In the genomic region with DNA sequence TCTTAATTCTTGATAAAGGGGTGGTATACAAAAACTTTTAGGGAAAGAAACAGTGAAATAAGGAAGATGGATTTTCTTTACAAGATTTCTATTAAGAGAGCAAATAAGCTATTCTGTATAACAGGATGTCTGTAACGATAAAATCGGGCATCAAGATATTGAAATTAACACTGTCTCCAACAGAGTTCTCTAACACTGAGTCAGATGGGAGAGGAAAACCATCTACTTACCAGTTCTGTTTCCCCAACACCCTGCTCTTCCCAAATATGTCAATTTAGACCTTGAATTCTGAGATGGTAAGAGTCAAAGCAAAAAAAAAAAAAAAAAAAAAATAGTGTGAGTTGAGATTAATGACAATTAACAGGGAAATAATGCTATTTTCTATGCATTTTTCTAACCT, we compare ENCODE assay signal across 16 cellular contexts. TPM values are rescaled to one million over a fixed set of nuclear protein-coding genes. Genes with fewer than 3 reads are reported as not detected.
A peak's percentile ranks its signal among the peaks of the same experiment; 100 is the strongest.
DNase-seq lines count a peak whose midpoint lies in the region; TF ChIP-seq lines count a peak whose summit lies in the region.
"Had no signal": no experiment of that assay in that cellular context is flagged by ENCODE, and none has a peak within 500 bp of the region (broad histone marks: within the 10 kb centered on the region; RNA-seq: fewer than 3 reads in every experiment).

No MANE protein-coding gene starts in this region.

- H3K27me3 Mint-ChIP-seq in brain (no peaks in the 10 kb centered on the region), mesothelial cell of epicardium (ENCODE audit: low read depth) (no peaks in the 10 kb centered on the region)
- H3K27me3 Mint-ChIP-seq: activated naive CD8-positive, alpha-beta T cell; IgD-negative memory B cell had no signal

- no peaks in the 10 kb centered on the region for H3K9me3 ChIP-seq in GM23248 (ENCODE audit: low read depth)
- H3K9me3 ChIP-seq: lower lobe of right lung, pancreas had no signal

- WGBS in GM23248 (ENCODE audit: low coverage in 1 of 2, low lambda C conversion rate in 2 of 2, missing lambda C conversion rate in 2 of 2), 2 experiments, result 0% methylated on average over 2 of the region's 2 CpGs

- DNase-seq in GM23248, result peak; percentile 62
- DNase-seq in mesothelial cell of epicardium (ENCODE audit: low spot score in 2 of 2, unreplicated experiment in 2 of 2), result no peak
- no peak for DNase-seq in substantia nigra (lab: John Stamatoyannopoulos, UW)
- DNase-seq in stimulated activated naive CD4-positive, alpha-beta T cell treated with Interleukin-2 at 50 U/mL for 16 hours (lab: John Stamatoyannopoulos, UW), result no peak
- no peak for DNase-seq in AG20443 (ENCODE audit: low spot score)
- DNase-seq in DMS79 treated with DMSO at 0.1 percent for 48 hours (lab: John Stamatoyannopoulos, UW), result no peak
- DNase-seq in posterior vena cava (ENCODE audit: low spot score), result no peak
- DNase-seq: COR-L47; effector CD8-positive, alpha-beta T cell; lower lobe of right lung; NCI-H187 treated with DMSO at 0.1 percent for 48 hours; NCI-H345; pancreas had no signal

- H3K27ac Mint-ChIP-seq in brain (peak overlapping the region in 4 of 5 experiments; percentile 14 to 92 (median 48)), mesothelial cell of epicardium (peak overlapping the region; percentile 76)
- H3K27ac Mint-ChIP-seq: activated naive CD8-positive, alpha-beta T cell; IgD-negative memory B cell had no signal

- 0 out of 2 replicates have a peak, but pooled peaks cover 5% of the 10 kb centered on the region for H4K20me1 ChIP-seq in GM23248 (ENCODE audit: insufficient read depth)

- H3K36me3 Mint-ChIP-seq in brain (peaks cover 58% of the 10 kb centered on the region), mesothelial cell of epicardium (peaks cover 37% of the 10 kb centered on the region)

- H3K36me3 ChIP-seq in GM23248 (ENCODE audit: low read depth), result no peaks in the 10 kb centered on the region
- H3K36me3 ChIP-seq: lower lobe of right lung, pancreas had no signal

- H3K4me3 ChIP-seq in GM23248, result peak overlapping the region; percentile 67
- H3K4me3 ChIP-seq: lower lobe of right lung, pancreas had no signal

- H3K9me3 Mint-ChIP-seq in brain (peaks cover 20 to 32% (median 25%) of the 10 kb centered on the region in 5 experiments), mesothelial cell of epicardium (peaks cover 25% of the 10 kb centered on the region)

- peak overlapping the region; percentile 84 for H3K27ac ChIP-seq in GM23248
- H3K27ac ChIP-seq in substantia nigra (ENCODE audit: low read depth, low read length, poor library complexity, severe bottlenecking), result peak overlapping the region; percentile 40
- H3K27ac ChIP-seq: pancreas had no signal

- peak overlapping the region; percentile 91 for H3K4me2 ChIP-seq in GM23248 (ENCODE audit: unreplicated experiment)

- in situ Hi-C loops in GM23248 (cut with MboI), result no loop called here

- peak overlapping the region; percentile 71 for H3K9ac ChIP-seq in GM23248

- TF ChIP-seq CTCF in brain (conservative IDR thresholded peaks at IDR 0.05) (no peak), mesothelial cell of epicardium (IDR thresholded peaks at IDR 0.05; ENCODE audit: unreplicated experiment) (no peak)

- peaks cover 88% of the 10 kb centered on the region for H3K79me2 ChIP-seq in GM23248 (ENCODE audit: insufficient read depth)

- no peaks in the 10 kb centered on the region for H3K9me2 ChIP-seq in GM23248 (ENCODE audit: insufficient read depth)

- intact Hi-C loops in posterior vena cava (cut with DNase I), result loop anchor here in 1 of 2 donors (10.0 kb wide), 1 partner anchor 76 kb away; no protein-coding TSS in a partner anchor

- H3K27me3 ChIP-seq in GM23248 (replicated peaks; ENCODE audit: insufficient read depth), result no peaks in the 10 kb centered on the region
- H3K27me3 ChIP-seq: pancreas had no signal

- H3K4me3 Mint-ChIP-seq in brain (peak overlapping the region in 2 of 5 experiments; percentile 16 to 46), mesothelial cell of epicardium (no peak overlapping the region)
- H3K4me3 Mint-ChIP-seq: activated naive CD8-positive, alpha-beta T cell had no signal

- H3F3A ChIP-seq in GM23248 (ENCODE audit: insufficient read depth), result peaks cover 76% of the 10 kb centered on the region

- peaks cover 51% of the 10 kb centered on the region for H3K4me1 ChIP-seq in GM23248 (ENCODE audit: insufficient read depth)

- H3K4me1 Mint-ChIP-seq in brain (peaks cover 30% of the 10 kb centered on the region), mesothelial cell of epicardium (peaks cover 6% of the 10 kb centered on the region)

- H2AFZ ChIP-seq in GM23248, result peak overlapping the region; percentile 42; the same call in 1 of the 2 replicates

RNA-seq across cellular contexts. Expression of gene SMURF1, which starts 23.0 kb away (rescaled TPM):
- 19.1 and 21.1 TPM in 2 replicates for total RNA-seq in GM23248 (2014; rRNA removed; shearing (Covaris generic))
- polyA plus RNA-seq in GM23248 (2016; fragmentation: Nextera tagmentation; extraction: Ambion mirVana), result 6.6 and 6.8 TPM in 2 replicates
- polyA plus RNA-seq in brain (ENCODE audit: insufficient read depth, low read depth, low replicate concordance), result 12.1 TPM
- 29.7 to 34.4 TPM (median 33.6 TPM) in 3 replicates for total RNA-seq in mesothelial cell of epicardium
- 10 to 100 TPM; 25.0 to 27.2 TPM for total RNA-seq in posterior vena cava
